Comparison of ENCODE assay signal across 19 cellular contexts in the genomic region with DNA sequence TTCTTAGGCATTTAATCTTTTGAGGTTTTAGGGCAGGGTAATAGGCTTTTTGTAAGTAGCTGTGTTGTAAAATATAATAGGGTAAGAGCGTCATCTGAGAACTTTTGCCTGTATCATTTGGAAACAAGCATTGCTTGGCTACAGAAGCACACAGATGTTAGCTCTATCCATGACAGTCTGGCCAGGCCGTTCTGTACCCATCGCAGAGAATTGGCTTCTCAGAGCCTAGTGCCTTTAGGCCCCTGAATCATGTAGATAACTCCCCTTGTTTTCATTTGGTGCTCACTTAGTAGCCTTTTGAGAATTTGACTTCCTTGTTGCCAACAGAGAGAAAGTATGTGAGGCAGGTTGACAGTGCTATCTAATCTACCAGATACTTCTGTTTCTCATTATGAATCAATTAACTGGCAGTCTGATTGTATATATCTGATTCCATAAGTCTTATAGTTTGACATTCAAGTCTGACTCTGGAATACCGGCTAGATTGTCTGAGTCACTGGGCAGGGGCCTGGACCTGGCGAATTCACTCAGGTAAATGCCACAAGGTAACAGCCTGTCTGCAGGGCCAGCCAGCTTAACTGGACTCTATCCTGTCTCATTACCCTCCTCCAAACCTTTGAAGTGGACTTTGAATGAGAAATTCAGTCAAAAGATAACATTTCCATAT.
DNase-seq lines count a peak whose midpoint lies in the region; ATAC-seq and TF ChIP-seq lines count a peak whose summit lies in the region.
"Had no signal": no experiment of that assay in that cellular context is flagged by ENCODE, and none has a peak within 500 bp of the region (broad histone marks: within the 10 kb centered on the region; RNA-seq: fewer than 3 reads in every experiment).

No MANE protein-coding gene starts in this region.

- intact Hi-C loops in Right ventricle myocardium inferior (cut with DNase I) (loop anchor here (5.0 kb wide), 2 partner anchors 44 to 86 kb away; no protein-coding TSS in a partner anchor), cardiac septum (cut with DNase I) (loop anchor here (2.0 to 10.0 kb wide), 4 partner anchors 31 to 643 kb away; no protein-coding TSS in a partner anchor), left cardiac atrium (cut with DNase I) (no loop called here), mucosa of descending colon (cut with DNase I, micrococcal nuclease) (no loop called here), prostate gland (cut with DNase I) (no loop called here)

- H3K4me1 ChIP-seq in mucosa of descending colon (ENCODE audit: low read depth), result no peaks in the 10 kb centered on the region
- H3K4me1 ChIP-seq in prostate gland (replicated peaks), result no peaks in the 10 kb centered on the region

- H3K27me3 ChIP-seq in prostate gland (replicated peaks; ENCODE audit: insufficient read depth), result no peaks in the 10 kb centered on the region
- H3K27me3 ChIP-seq: ascending aorta had no signal

- no peaks in the 10 kb centered on the region for H3K36me3 ChIP-seq in mucosa of descending colon (ENCODE audit: low read depth)
- H3K36me3 ChIP-seq in prostate gland, result no peaks in the 10 kb centered on the region

- TF ChIP-seq POLR2A in prostate gland (IDR thresholded peaks at IDR 0.05), result no peak

- POLR2A ChIA-PET in RWPE1 (lab: Yijun Ruan, JAX; ENCODE audit: low non-redundant PET), result no interaction called here

- H3K9me3 ChIP-seq in mucosa of descending colon (no peaks in the 10 kb centered on the region), prostate gland (no peaks in the 10 kb centered on the region)
- H3K9me3 ChIP-seq: ascending aorta had no signal

- 78% methylated on average over 5 of the region's 5 CpGs for WGBS in prostate gland

- TF ChIP-seq CTCF in mucosa of descending colon (IDR thresholded peaks at IDR 0.05) (no peak), RWPE1 (conservative IDR thresholded peaks at IDR 0.05; ENCODE audit: low read depth) (no peak), prostate gland (IDR thresholded peaks at IDR 0.05) (no peak)

- no peak overlapping the region for H3K27ac ChIP-seq in RWPE1
- no peak overlapping the region for H3K27ac ChIP-seq in prostate gland

- H3K4me3 ChIP-seq in mucosa of descending colon, result no peak overlapping the region
- H3K4me3 ChIP-seq in prostate gland, result no peak overlapping the region
- H3K4me3 ChIP-seq: ascending aorta, skin epidermis had no signal

- CTCF ChIA-PET in RWPE1 (lab: Yijun Ruan, JAX), result interaction anchor here (0.5 kb wide), 2 partner anchors 1322 to 1968 kb away, joined by 3 to 4 read pairs; no protein-coding TSS in a partner anchor

- ATAC-seq in Right ventricle myocardium inferior, result peak; percentile 83
- peak; percentile 36 to 52 for ATAC-seq in left cardiac atrium
- peak; percentile 16 for ATAC-seq in mucosa of descending colon
- no peak for ATAC-seq in HG03520 (IDR thresholded peaks at IDR 0.05; ENCODE audit: unreplicated experiment)
- ATAC-seq: activated naive CD4-positive, alpha-beta T cell treated with anti-CD3 and anti-CD28 coated beads, Interleukin-2, amount 50 U/mL, for 72 hours had no signal

- no peak for DNase-seq in Right ventricle myocardium inferior (ENCODE audit: missing footprints)
- DNase-seq in cardiac septum (ENCODE audit: low spot score), result no peak
- DNase-seq in left cardiac atrium, result no peak
- no peak for DNase-seq in mucosa of descending colon
- no peak for DNase-seq in RWPE1 (ENCODE audit: low spot score)
- DNase-seq in prostate gland (ENCODE audit: low spot score), result no peak
- DNase-seq in hippocampal formation (lab: John Stamatoyannopoulos, UW), result no peak
- DNase-seq: 8988T; activated CD4-positive, alpha-beta T cell treated with anti-CD3 and anti-CD28 coated beads for 48 hours; effector CD8-positive, alpha-beta T cell; H9; naive B cell; NCI-H1417; NCI-H510A treated with DMSO at 0.1 percent for 48 hours; stimulated activated CD4-positive, alpha-beta T cell treated with anti-CD3 and anti-CD28 coated beads, Interleukin-4, amount 100 ng/mL, for 24 hours had no signal

Comparison
In these comparisons a context has a peak if more than half of its experiments do, and no peak if none do; other contexts are left out.
1. intact Hi-C loops: an anchor here in Right ventricle myocardium inferior (5.0 kb wide) and cardiac septum (2.0 to 10.0 kb wide); none called in left cardiac atrium, mucosa of descending colon and prostate gland.